Comparison of ENCODE assay signal across 1 cellular context in the genomic region with DNA sequence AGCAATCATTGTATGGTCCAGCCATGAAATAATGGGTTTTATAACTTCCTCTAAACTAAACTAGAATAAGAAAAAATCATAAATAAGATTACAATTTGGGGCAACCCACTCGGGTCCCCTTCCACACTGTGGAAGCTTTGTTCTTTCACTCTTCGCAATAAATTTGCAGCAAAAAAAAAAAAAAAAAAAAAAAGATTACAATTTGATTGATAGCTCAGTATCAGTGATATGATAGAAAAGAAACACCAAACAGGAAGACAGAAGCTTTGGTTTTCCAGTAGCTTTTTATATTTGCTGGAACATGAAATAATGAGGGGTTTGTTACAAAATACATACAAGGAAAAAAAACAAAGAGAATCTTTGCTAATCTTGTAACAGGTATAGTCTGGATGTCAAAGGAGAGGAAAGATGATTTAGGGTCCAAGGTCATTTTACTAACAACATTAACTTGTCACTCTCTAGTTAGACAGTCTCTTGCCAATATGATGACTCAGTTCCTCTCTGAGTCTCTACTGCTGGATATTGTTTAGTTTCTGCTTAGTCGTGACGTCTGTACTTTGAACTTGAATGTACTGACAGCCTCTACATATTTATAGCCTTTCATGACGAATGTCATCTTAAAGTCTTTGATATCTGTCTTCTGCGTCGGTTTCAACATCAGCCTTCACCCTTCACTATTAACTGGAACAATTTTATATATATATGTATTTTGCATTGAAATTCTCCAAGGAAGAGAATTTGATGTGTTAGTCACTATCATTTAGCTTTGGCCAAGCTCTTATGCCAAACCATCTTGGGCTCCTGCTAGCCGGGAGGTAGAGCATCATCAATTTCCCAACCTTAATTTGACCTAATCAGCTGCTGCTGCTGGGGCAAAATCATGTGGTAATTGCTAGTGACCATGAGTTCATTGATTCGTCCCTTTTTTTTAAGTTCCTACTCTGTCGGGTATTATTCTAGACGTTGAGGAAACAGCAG.
TF ChIP-seq lines count a peak whose summit lies in the region.

No MANE protein-coding gene starts in this region.

TF ChIP-seq in SK-N-SH treated with all-trans-retinoic acid at 6 μM for 48 hours, 23 proteins besides CTCF, POLR2A, EP300 and RAD21 (continued from another document):
- TF ChIP-seq, protein P1, sequence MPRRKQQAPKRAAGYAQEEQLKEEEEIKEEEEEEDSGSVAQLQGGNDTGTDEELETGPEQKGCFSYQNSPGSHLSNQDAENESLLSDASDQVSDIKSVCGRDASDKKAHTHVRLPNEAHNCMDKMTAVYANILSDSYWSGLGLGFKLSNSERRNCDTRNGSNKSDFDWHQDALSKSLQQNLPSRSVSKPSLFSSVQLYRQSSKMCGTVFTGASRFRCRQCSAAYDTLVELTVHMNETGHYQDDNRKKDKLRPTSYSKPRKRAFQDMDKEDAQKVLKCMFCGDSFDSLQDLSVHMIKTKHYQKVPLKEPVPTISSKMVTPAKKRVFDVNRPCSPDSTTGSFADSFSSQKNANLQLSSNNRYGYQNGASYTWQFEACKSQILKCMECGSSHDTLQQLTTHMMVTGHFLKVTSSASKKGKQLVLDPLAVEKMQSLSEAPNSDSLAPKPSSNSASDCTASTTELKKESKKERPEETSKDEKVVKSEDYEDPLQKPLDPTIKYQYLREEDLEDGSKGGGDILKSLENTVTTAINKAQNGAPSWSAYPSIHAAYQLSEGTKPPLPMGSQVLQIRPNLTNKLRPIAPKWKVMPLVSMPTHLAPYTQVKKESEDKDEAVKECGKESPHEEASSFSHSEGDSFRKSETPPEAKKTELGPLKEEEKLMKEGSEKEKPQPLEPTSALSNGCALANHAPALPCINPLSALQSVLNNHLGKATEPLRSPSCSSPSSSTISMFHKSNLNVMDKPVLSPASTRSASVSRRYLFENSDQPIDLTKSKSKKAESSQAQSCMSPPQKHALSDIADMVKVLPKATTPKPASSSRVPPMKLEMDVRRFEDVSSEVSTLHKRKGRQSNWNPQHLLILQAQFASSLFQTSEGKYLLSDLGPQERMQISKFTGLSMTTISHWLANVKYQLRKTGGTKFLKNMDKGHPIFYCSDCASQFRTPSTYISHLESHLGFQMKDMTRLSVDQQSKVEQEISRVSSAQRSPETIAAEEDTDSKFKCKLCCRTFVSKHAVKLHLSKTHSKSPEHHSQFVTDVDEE (CRISPR knock-in tag; IDR thresholded peaks at IDR 0.05), result no peak
- TF ChIP-seq, protein P2, sequence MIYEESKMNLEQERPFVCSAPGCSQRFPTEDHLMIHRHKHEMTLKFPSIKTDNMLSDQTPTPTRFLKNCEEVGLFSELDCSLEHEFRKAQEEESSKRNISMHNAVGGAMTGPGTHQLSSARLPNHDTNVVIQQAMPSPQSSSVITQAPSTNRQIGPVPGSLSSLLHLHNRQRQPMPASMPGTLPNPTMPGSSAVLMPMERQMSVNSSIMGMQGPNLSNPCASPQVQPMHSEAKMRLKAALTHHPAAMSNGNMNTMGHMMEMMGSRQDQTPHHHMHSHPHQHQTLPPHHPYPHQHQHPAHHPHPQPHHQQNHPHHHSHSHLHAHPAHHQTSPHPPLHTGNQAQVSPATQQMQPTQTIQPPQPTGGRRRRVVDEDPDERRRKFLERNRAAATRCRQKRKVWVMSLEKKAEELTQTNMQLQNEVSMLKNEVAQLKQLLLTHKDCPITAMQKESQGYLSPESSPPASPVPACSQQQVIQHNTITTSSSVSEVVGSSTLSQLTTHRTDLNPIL (CRISPR knock-in tag; IDR thresholded peaks at IDR 0.05; ENCODE audit: low read depth), result no peak
- TF ChIP-seq SNAI2 (CRISPR knock-in tag; IDR thresholded peaks at IDR 0.05), result no peak
